30 cellular contexts compared by ENCODE assay signal in genomic region chr3:71559021-71559420, GRCh38.
"Had no signal": no experiment of that assay in that cellular context is flagged by ENCODE, and none has a peak within 500 bp of the region (broad histone marks: within the 10 kb centered on the region; RNA-seq: fewer than 3 reads in every experiment).

No MANE protein-coding gene starts in this region.

- H3K4me1 Mint-ChIP-seq: central memory CD8-positive, alpha-beta T cell had no signal

- H3K9me3 Mint-ChIP-seq: activated B cell treated with CpG ODN at 0.5 μM for 24 hours; activated CD4-positive, alpha-beta memory T cell treated with anti-CD3 and anti-CD28 coated beads for 36 hours; activated naive CD4-positive, alpha-beta T cell treated with anti-CD3 and anti-CD28 coated beads, Interleukin-2, amount 10 ng/mL, durations not matched to agents 7 days and 5 days; activated naive CD8-positive, alpha-beta T cell treated with anti-CD3 and anti-CD28 coated beads, Interleukin-2, amount 50 U/mL, for 24 hours; activated T-cell treated with anti-CD3 and anti-CD28 coated beads, Interleukin-2, amount 50 U/mL, for 4 hours; activated T-helper 1 cell treated with anti-CD3 and anti-CD28 coated beads, Interleukin-12 subunit alpha, Interleukin-12 subunit beta, Interleukin-2, Interleukin-4 antibody, amounts not matched to agents 30 ng/mL and 10 ng/mL and 1 ng/mL, durations not matched to agents 14 hours and 24 hours and 36 hours; central memory CD8-positive, alpha-beta T cell; T-cell had no signal

- DNase-seq: activated B cell treated with CpG ODN at 0.5 μM for 24 hours; activated CD4-positive, alpha-beta memory T cell treated with anti-CD3 and anti-CD28 coated beads for 36 hours; activated CD4-positive, alpha-beta T cell treated with anti-CD3 and anti-CD28 coated beads for 4 hours; activated CD4-positive, alpha-beta T cell treated with anti-CD3 and anti-CD28 coated beads, Interleukin-2, amount 50 U/mL, for 1 hour; activated CD4-positive, CD25-positive, alpha-beta regulatory T cell treated with anti-CD3 and anti-CD28 coated beads, Interleukin-2, amount 50 U/mL, for 72 hours; activated CD8-positive, alpha-beta memory T cell treated with anti-CD3 and anti-CD28 coated beads, Interleukin-2, amount 50 U/mL, for 4 hours; activated naive CD4-positive, alpha-beta T cell treated with anti-CD3 and anti-CD28 coated beads, Interleukin-2, amount 10 ng/mL, durations not matched to agents 7 days and 5 days; activated naive CD8-positive, alpha-beta T cell treated with anti-CD3 and anti-CD28 coated beads, Interleukin-2, amount 50 U/mL, for 24 hours; activated T-cell treated with anti-CD3 and anti-CD28 coated beads for 4 hours; activated T-cell treated with anti-CD3 and anti-CD28 coated beads, Interleukin-2, amount 50 U/mL, for 4 hours; aorta; NCI-H1105 treated with DMSO at 0.1 percent for 48 hours; NCI-H1436; NCI-H1694; NCI-H1930; NCI-H2081 treated with DMSO at 0.1 percent for 48 hours; NCI-H345; NCI-H524 treated with DMSO at 0.1 percent for 48 hours; PC-9; SIG-M5; T-cell; T-helper 2 cell; T-helper 9 cell had no signal

- H3K27ac ChIP-seq: cardiac muscle cell, KMS-11, PC-9, RWPE1, VCaP had no signal

- H3K27me3 Mint-ChIP-seq: activated B cell treated with CpG ODN at 0.5 μM for 24 hours; activated CD4-positive, alpha-beta memory T cell treated with anti-CD3 and anti-CD28 coated beads for 36 hours; activated naive CD4-positive, alpha-beta T cell treated with anti-CD3 and anti-CD28 coated beads, Interleukin-2, amount 10 ng/mL, durations not matched to agents 7 days and 5 days; activated naive CD8-positive, alpha-beta T cell; activated naive CD8-positive, alpha-beta T cell treated with anti-CD3 and anti-CD28 coated beads, Interleukin-2, amount 50 U/mL, for 24 hours; central memory CD8-positive, alpha-beta T cell; T-cell had no signal

- H2AFZ ChIP-seq: PC-9 had no signal

- H3K4me3 ChIP-seq: cardiac muscle cell, PC-9 had no signal

- H3K27ac Mint-ChIP-seq: activated B cell treated with CpG ODN at 0.5 μM for 24 hours; activated CD4-positive, alpha-beta memory T cell treated with anti-CD3 and anti-CD28 coated beads for 36 hours; activated naive CD4-positive, alpha-beta T cell treated with anti-CD3 and anti-CD28 coated beads, Interleukin-2, amount 10 ng/mL, durations not matched to agents 7 days and 5 days; activated naive CD8-positive, alpha-beta T cell; activated naive CD8-positive, alpha-beta T cell treated with anti-CD3 and anti-CD28 coated beads, Interleukin-2, amount 50 U/mL, for 24 hours; activated T-helper 1 cell treated with anti-CD3 and anti-CD28 coated beads, Interleukin-12 subunit alpha, Interleukin-12 subunit beta, Interleukin-2, Interleukin-4 antibody, amounts not matched to agents 30 ng/mL and 10 ng/mL and 1 ng/mL, durations not matched to agents 14 hours and 24 hours and 36 hours; T-cell had no signal

- H3K4me2 ChIP-seq: KMS-11, PC-9 had no signal

- H3K36me3 ChIP-seq: cardiac muscle cell had no signal

- H3K4me3 Mint-ChIP-seq: activated B cell treated with CpG ODN at 0.5 μM for 24 hours; activated CD4-positive, alpha-beta memory T cell treated with anti-CD3 and anti-CD28 coated beads for 36 hours; activated naive CD4-positive, alpha-beta T cell treated with anti-CD3 and anti-CD28 coated beads, Interleukin-2, amount 10 ng/mL, durations not matched to agents 7 days and 5 days; activated naive CD8-positive, alpha-beta T cell; activated naive CD8-positive, alpha-beta T cell treated with anti-CD3 and anti-CD28 coated beads, Interleukin-2, amount 50 U/mL, for 24 hours; activated T-cell treated with anti-CD3 and anti-CD28 coated beads, Interleukin-2, amount 50 U/mL, for 4 hours; activated T-helper 1 cell treated with anti-CD3 and anti-CD28 coated beads, Interleukin-12 subunit alpha, Interleukin-12 subunit beta, Interleukin-2, Interleukin-4 antibody, amounts not matched to agents 30 ng/mL and 10 ng/mL and 1 ng/mL, durations not matched to agents 14 hours and 24 hours and 36 hours; central memory CD8-positive, alpha-beta T cell; T-cell had no signal
